15 cellular contexts compared by ENCODE assay signal in genomic region chr17:76957600-76958464, GRCh38.
A peak's percentile ranks its signal among the peaks of the same experiment; 100 is the strongest.
DNase-seq lines count a peak whose midpoint lies in the region; ATAC-seq and TF ChIP-seq lines count a peak whose summit lies in the region.
"Had no signal": no experiment of that assay in that cellular context is flagged by ENCODE, and none has a peak within 500 bp of the region (broad histone marks: within the 10 kb centered on the region; RNA-seq: fewer than 3 reads in every experiment).

No MANE protein-coding gene starts in this region.

- H3K27ac ChIP-seq in cardiac muscle cell, result no peak overlapping the region
- no peak overlapping the region for H3K27ac ChIP-seq in right atrium auricular region
- peak overlapping the region; percentile 34 for H3K27ac ChIP-seq in temporal lobe (ENCODE audit: low read depth, low read length)

- peak overlapping the region; percentile 72 for H3K27ac Mint-ChIP-seq in glutamatergic neuron (ENCODE audit: unreplicated experiment)
- peak overlapping the region in 1 of 2 donors; percentile 12 for H3K27ac Mint-ChIP-seq in effector memory CD8-positive, alpha-beta T cell
- H3K27ac Mint-ChIP-seq: T-helper 2 cell treated with Interferon-gamma antibody and Interleukin-4, amounts not matched to agents 5 μg/mL and 100 μg/mL, for 36 hours had no signal

- H3K4me3 Mint-ChIP-seq in glutamatergic neuron (ENCODE audit: unreplicated experiment), result peak overlapping the region; percentile 75
- no peak overlapping the region for H3K4me3 Mint-ChIP-seq in effector memory CD8-positive, alpha-beta T cell
- H3K4me3 Mint-ChIP-seq: T-helper 2 cell treated with Interferon-gamma antibody and Interleukin-4, amounts not matched to agents 5 μg/mL and 100 μg/mL, for 36 hours had no signal

- no peaks in the 10 kb centered on the region for H3K36me3 Mint-ChIP-seq in glutamatergic neuron (ENCODE audit: unreplicated experiment)
- no peaks in the 10 kb centered on the region for H3K36me3 Mint-ChIP-seq in effector memory CD8-positive, alpha-beta T cell (ENCODE audit: insufficient read depth)

- H3K27me3 ChIP-seq in cardiac muscle cell (no peaks in the 10 kb centered on the region), right atrium auricular region (no peaks in the 10 kb centered on the region)
- H3K27me3 ChIP-seq: testis had no signal

- TF ChIP-seq CTCF in cardiac muscle cell (IDR thresholded peaks at IDR 0.05; ENCODE audit: low read depth, low read length) (no peak), right atrium auricular region (IDR thresholded peaks at IDR 0.05) (no peak), glutamatergic neuron (IDR thresholded peaks at IDR 0.05; ENCODE audit: partially characterized antibody, unreplicated experiment) (no peak), GM10266 (IDR thresholded peaks at IDR 0.05; ENCODE audit: control insufficient read depth, insufficient read depth, low read depth, missing control alignments) (no peak)

- H3K4me1 ChIP-seq in cardiac muscle cell (ENCODE audit: low read depth), result peaks cover 7% of the 10 kb centered on the region
- no peaks in the 10 kb centered on the region for H3K4me1 ChIP-seq in right atrium auricular region

- peaks cover 2% of the 10 kb centered on the region for H3K27me3 Mint-ChIP-seq in glutamatergic neuron (ENCODE audit: unreplicated experiment)
- peaks cover 8 to 27% of the 10 kb centered on the region in 2 donors for H3K27me3 Mint-ChIP-seq in effector memory CD8-positive, alpha-beta T cell

- H3K9me3 Mint-ChIP-seq in glutamatergic neuron (ENCODE audit: unreplicated experiment), result peaks cover 5% of the 10 kb centered on the region
- no peaks in the 10 kb centered on the region for H3K9me3 Mint-ChIP-seq in effector memory CD8-positive, alpha-beta T cell
- H3K9me3 Mint-ChIP-seq: T-helper 2 cell treated with Interferon-gamma antibody and Interleukin-4, amounts not matched to agents 5 μg/mL and 100 μg/mL, for 36 hours had no signal

- ATAC-seq in SK-N-SH treated with all-trans-retinoic acid at 6 μM for 48 hours, result peak; percentile 58
- no peak for ATAC-seq in effector memory CD8-positive, alpha-beta T cell (replicated peaks)

- H3K4me3 ChIP-seq in cardiac muscle cell (no peak overlapping the region), right atrium auricular region (peak overlapping the region in 1 of 2 donors; percentile 4)
- H3K4me3 ChIP-seq: testis had no signal

- DNase-seq in cardiac muscle cell (ENCODE audit: low read depth in 1 of 2, low spot score in 1 of 2), result peak; percentile 21 to 22
- no peak for DNase-seq in right atrium auricular region (ENCODE audit: low spot score)
- DNase-seq in glutamatergic neuron, result no peak
- no peak for DNase-seq in effector memory CD8-positive, alpha-beta T cell
- DNase-seq in NCI-H2029 (lab: John Stamatoyannopoulos, UW), result no peak
- no peak for DNase-seq in GM10266 (ENCODE audit: extremely low spot score)
- DNase-seq: activated CD8-positive, alpha-beta memory T cell treated with anti-CD3 and anti-CD28 coated beads for 24 hours; activated naive CD4-positive, alpha-beta T cell treated with anti-CD3 and anti-CD28 coated beads, Interleukin-2, amount 50 U/mL, for 16 hours; DND-41; effector CD4-positive, alpha-beta T cell; mesendoderm; testis had no signal

- H3K36me3 ChIP-seq in cardiac muscle cell, result no peaks in the 10 kb centered on the region
- no peaks in the 10 kb centered on the region for H3K36me3 ChIP-seq in right atrium auricular region

- H3K4me1 Mint-ChIP-seq in glutamatergic neuron (ENCODE audit: low read depth, unreplicated experiment), result peaks cover 18% of the 10 kb centered on the region
- peaks cover 0 to 1% of the 10 kb centered on the region in 2 donors for H3K4me1 Mint-ChIP-seq in effector memory CD8-positive, alpha-beta T cell (ENCODE audit: low read depth in 2 of 2)

- no peaks in the 10 kb centered on the region for H3K9me3 ChIP-seq in cardiac muscle cell (ENCODE audit: low read depth)
- H3K9me3 ChIP-seq in right atrium auricular region, result no peaks in the 10 kb centered on the region
- H3K9me3 ChIP-seq: testis had no signal

TF ChIP-seq in SK-N-SH treated with all-trans-retinoic acid at 6 μM for 48 hours, 23 proteins besides CTCF, POLR2A, EP300 and RAD21:
- no peak for TF ChIP-seq ESRRG (CRISPR knock-in tag; IDR thresholded peaks at IDR 0.05)
- TF ChIP-seq RARB (CRISPR knock-in tag; IDR thresholded peaks at IDR 0.05), result no peak
- no peak for TF ChIP-seq TSHZ2 (CRISPR knock-in tag; IDR thresholded peaks at IDR 0.05)
- no peak for TF ChIP-seq TCF4 (CRISPR knock-in tag; IDR thresholded peaks at IDR 0.05; ENCODE audit: borderline replicate concordance)
TF ChIP-seq in SK-N-SH treated with all-trans-retinoic acid at 6 μM for 48 hours: peak in this region for 0.

Comparison
In these comparisons a context has a peak if more than half of its experiments do, and no peak if none do; other contexts are left out.
1. DNase-seq: peak in cardiac muscle cell (2 of 2); none in right atrium auricular region (single experiment), glutamatergic neuron (single experiment), effector memory CD8-positive, alpha-beta T cell (0 of 3), NCI-H2029 (single experiment) and GM10266 (single experiment).